Comparison of ENCODE assay signal across 8 cellular contexts in genomic region chr1:154502066-154502741, GRCh38. TPM values are rescaled to one million over a fixed set of nuclear protein-coding genes. Genes with fewer than 3 reads are reported as not detected.
A peak's percentile ranks its signal among the peaks of the same experiment; 100 is the strongest.
DNase-seq lines count a peak whose midpoint lies in the region; ATAC-seq and TF ChIP-seq lines count a peak whose summit lies in the region.
"Had no signal": no experiment of that assay in that cellular context is flagged by ENCODE, and none has a peak within 500 bp of the region (broad histone marks: within the 10 kb centered on the region; RNA-seq: fewer than 3 reads in every experiment).

SHE (minus strand) TSS chr1:154502412; CDS start chr1:154502026, 386 bp downstream.
TDRD10 (plus strand) TSS chr1:154502219; CDS start chr1:154506904, 4,685 bp downstream.

- TF ChIP-seq CTCF in brain (conservative IDR thresholded peaks at IDR 0.05), result no peak
- TF ChIP-seq CTCF in left lung (IDR thresholded peaks at IDR 0.05), result no peak

- peak within 1 kb of the TSS; percentile 47 to 89 (median 74) for H3K4me3 Mint-ChIP-seq in IgD-negative memory B cell
- peak within 1 kb of the TSS; percentile 54 to 77 (median 68) for H3K4me3 Mint-ChIP-seq in brain
- H3K4me3 Mint-ChIP-seq in stimulated activated naive CD8-positive, alpha-beta T cell treated with anti-CD3 and anti-CD28 coated beads, Interleukin-15, Interleukin-2, amounts not matched to agents 100 ng/mL and 50 ng/mL, for 24 hours, result peak within 1 kb of the TSS; percentile 35

- peak within 1 kb of the TSS; percentile 61 to 82 for H3K27ac ChIP-seq in left lung

- peaks cover 1% of the 10 kb centered on the region for H3K36me3 Mint-ChIP-seq in IgD-negative memory B cell
- no peaks in the 10 kb centered on the region for H3K36me3 Mint-ChIP-seq in brain
- no peaks in the 10 kb centered on the region for H3K36me3 Mint-ChIP-seq in stimulated activated naive CD8-positive, alpha-beta T cell treated with anti-CD3 and anti-CD28 coated beads, Interleukin-15, Interleukin-2, amounts not matched to agents 100 ng/mL and 50 ng/mL, for 24 hours (ENCODE audit: low read depth)

- peaks cover 0 to 38% of the 10 kb centered on the region in 2 donors for H3K4me1 ChIP-seq in left lung

- peaks cover 2 to 8% (median 7%) of the 10 kb centered on the region in 3 donors for H3K4me1 Mint-ChIP-seq in IgD-negative memory B cell
- H3K4me1 Mint-ChIP-seq in brain, result peaks cover 5% of the 10 kb centered on the region
- peaks cover 10% of the 10 kb centered on the region for H3K4me1 Mint-ChIP-seq in stimulated activated naive CD8-positive, alpha-beta T cell treated with anti-CD3 and anti-CD28 coated beads, Interleukin-15, Interleukin-2, amounts not matched to agents 100 ng/mL and 50 ng/mL, for 24 hours (ENCODE audit: low read depth)

- intact Hi-C loops in left lung (cut with DNase I), result no loop called here

- peaks cover 0 to 4% of the 10 kb centered on the region in 2 donors for H3K36me3 ChIP-seq in left lung

- H3K9me3 Mint-ChIP-seq in IgD-negative memory B cell (peaks cover 0 to 2% (median 0%) of the 10 kb centered on the region in 3 donors), brain (peaks cover 17 to 45% (median 26%) of the 10 kb centered on the region in 5 experiments)
- no peaks in the 10 kb centered on the region for H3K9me3 Mint-ChIP-seq in stimulated activated naive CD8-positive, alpha-beta T cell treated with anti-CD3 and anti-CD28 coated beads, Interleukin-15, Interleukin-2, amounts not matched to agents 100 ng/mL and 50 ng/mL, for 24 hours

- peak within 1 kb of the TSS; percentile 37 to 54 for H3K4me3 ChIP-seq in left lung

- no peak within 1 kb of the TSS for H3K27ac Mint-ChIP-seq in IgD-negative memory B cell
- no peak within 1 kb of the TSS for H3K27ac Mint-ChIP-seq in brain
- H3K27ac Mint-ChIP-seq in stimulated activated naive CD8-positive, alpha-beta T cell treated with anti-CD3 and anti-CD28 coated beads, Interleukin-15, Interleukin-2, amounts not matched to agents 100 ng/mL and 50 ng/mL, for 24 hours, result no peak within 1 kb of the TSS

- DNase-seq in left lung, result peak; percentile 41 to 85
- DNase-seq in HuH-7 (ENCODE audit: low spot score), result no peak
- DNase-seq in kidney glomerular epithelial cell (lab: John Stamatoyannopoulos, UW), result no peak

- peaks cover 0 to 59% of the 10 kb centered on the region in 2 donors for H3K27me3 ChIP-seq in left lung

- peaks cover 0 to 2% of the 10 kb centered on the region in 2 donors for H3K9me3 ChIP-seq in left lung

- ATAC-seq in left lung (peak; percentile 67), GM19395 (IDR thresholded peaks at IDR 0.05; ENCODE audit: unreplicated experiment) (no peak)

- H3K27me3 Mint-ChIP-seq in IgD-negative memory B cell (peaks cover 29% of the 10 kb centered on the region), brain (peaks cover 90% of the 10 kb centered on the region)
- peaks cover 48% of the 10 kb centered on the region for H3K27me3 Mint-ChIP-seq in stimulated activated naive CD8-positive, alpha-beta T cell treated with anti-CD3 and anti-CD28 coated beads, Interleukin-15, Interleukin-2, amounts not matched to agents 100 ng/mL and 50 ng/mL, for 24 hours

RNA-seq across cellular contexts. Expression of gene SHE, which starts in this region (rescaled TPM):
- polyA plus RNA-seq in IgD-negative memory B cell (not detected), brain (ENCODE audit: insufficient read depth, low read depth, low replicate concordance) (1.6 TPM)
- 10 to 100 TPM; 17.7 to 25.3 TPM for total RNA-seq in left lung
- total RNA-seq: fibroblast of villous mesenchyme had no signal

RNA-seq across cellular contexts. Expression of gene TDRD10, which starts in this region (rescaled TPM):
- polyA plus RNA-seq in IgD-negative memory B cell (not detected), brain (ENCODE audit: insufficient read depth, low read depth, low replicate concordance) (0.27 TPM)
- total RNA-seq in left lung, result 1 to 10 TPM; 3.8 to 5.0 TPM
- total RNA-seq: fibroblast of villous mesenchyme had no signal

Comparison
In these comparisons a context has a peak if more than half of its experiments do, and no peak if none do; other contexts are left out.
1. DNase-seq: peak in left lung (2 of 2); none in HuH-7 (single experiment) and kidney glomerular epithelial cell (single experiment).
2. Peak in every context shown above with its lines, with median percentiles within 50 percentile points of each other: H3K4me3 Mint-ChIP-seq.